ENCODE assay signal across 8 cellular contexts in the genomic region with DNA sequence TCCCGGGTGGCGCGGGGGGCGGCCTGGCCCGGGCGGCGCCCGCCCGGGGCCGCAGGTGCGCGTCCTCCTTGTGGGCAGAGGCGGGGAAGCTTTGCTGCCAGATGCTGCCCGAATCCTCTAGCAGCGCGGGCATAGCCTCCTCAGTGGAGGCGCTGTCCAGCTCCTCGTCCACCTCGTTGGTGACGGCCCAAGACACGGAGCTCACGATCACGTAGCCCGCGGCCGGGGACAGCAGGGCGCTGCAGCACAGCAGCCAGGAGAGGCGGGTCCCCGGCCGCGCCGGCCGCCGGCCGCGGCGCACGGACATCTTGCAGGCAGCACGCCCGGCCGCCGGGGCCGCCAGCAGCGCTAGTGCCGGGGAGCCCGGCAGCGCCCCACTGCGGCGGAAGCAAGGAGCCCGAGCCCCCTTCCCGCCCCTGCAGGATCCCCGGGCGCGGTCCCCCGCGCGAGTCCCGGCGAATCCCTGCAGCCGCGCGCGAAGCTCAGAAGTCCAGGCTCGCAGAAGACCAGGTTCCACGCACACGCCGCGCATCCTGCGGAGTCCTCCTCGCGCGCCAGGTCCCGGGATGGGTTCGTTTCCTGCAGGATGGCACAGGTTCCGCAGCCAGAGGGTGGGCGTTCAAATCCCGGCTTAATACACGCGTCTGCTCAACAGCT. TPM values are rescaled to one million over a fixed set of nuclear protein-coding genes. Genes with fewer than 3 reads are reported as not detected.
DNase-seq lines count a peak whose midpoint lies in the region; ATAC-seq and TF ChIP-seq lines count a peak whose summit lies in the region.

A gene with protein sequence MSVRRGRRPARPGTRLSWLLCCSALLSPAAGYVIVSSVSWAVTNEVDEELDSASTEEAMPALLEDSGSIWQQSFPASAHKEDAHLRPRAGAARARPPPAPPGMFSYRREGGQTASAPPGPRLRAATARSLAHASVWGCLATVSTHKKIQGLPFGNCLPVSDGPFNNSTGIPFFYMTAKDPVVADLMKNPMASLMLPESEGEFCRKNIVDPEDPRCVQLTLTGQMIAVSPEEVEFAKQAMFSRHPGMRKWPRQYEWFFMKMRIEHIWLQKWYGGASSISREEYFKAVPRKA (minus strand): TSS at position 353 of the 657 bp plus-strand sequence. CDS start 46 bp downstream, at position 307.

- peaks cover 81% of the 10 kb centered on the region for H3K27me3 Mint-ChIP-seq in activated naive CD4-positive, alpha-beta T cell treated with anti-CD3 and anti-CD28 coated beads, Interleukin-2, amount 10 ng/mL, durations not matched to agents 7 days and 5 days

- no peak within 1 kb of the TSS for H3K27ac ChIP-seq in GM23248
- H3K27ac ChIP-seq in neutrophil, result no peak within 1 kb of the TSS
- H3K27ac ChIP-seq in suprapubic skin, result no peak within 1 kb of the TSS

- H3K4me1 Mint-ChIP-seq in activated naive CD4-positive, alpha-beta T cell treated with anti-CD3 and anti-CD28 coated beads, Interleukin-2, amount 10 ng/mL, durations not matched to agents 7 days and 5 days, result peaks cover 10% of the 10 kb centered on the region

- H4K20me1 ChIP-seq in GM23248 (ENCODE audit: insufficient read depth), result 0 out of 2 replicates have a peak, but pooled peaks cover 2% of the 10 kb centered on the region

- no peak within 1 kb of the TSS for H3K9ac ChIP-seq in GM23248

- H3K4me3 ChIP-seq in GM23248, result peak within 1 kb of the TSS; percentile 69
- H3K4me3 ChIP-seq in neutrophil (ENCODE audit: low read depth in 1 of 2, low read length in 1 of 2), result peak within 1 kb of the TSS; percentile 59
- peak within 1 kb of the TSS; percentile 63 for H3K4me3 ChIP-seq in suprapubic skin

- peaks cover 12% of the 10 kb centered on the region; the same call in 1 of the 2 replicates for H3F3A ChIP-seq in GM23248 (ENCODE audit: insufficient read depth)

- H2AFZ ChIP-seq in GM23248, result peak within 1 kb of the TSS; percentile 79

- H3K27me3 ChIP-seq in GM23248 (replicated peaks; ENCODE audit: insufficient read depth), result peaks cover 13% of the 10 kb centered on the region
- peaks cover 75% of the 10 kb centered on the region for H3K27me3 ChIP-seq in neutrophil
- peaks cover 45% of the 10 kb centered on the region for H3K27me3 ChIP-seq in suprapubic skin

- TF ChIP-seq EP300 in suprapubic skin (IDR thresholded peaks at IDR 0.05), result no peak

- CTCF ChIA-PET in activated naive CD4-positive, alpha-beta T cell treated with anti-CD3 and anti-CD28 coated beads, Interleukin-2, amount 10 ng/mL, durations not matched to agents 7 days and 5 days (lab: Charles Lee), result interaction anchor here (0.6 to 4.4 kb wide), 10 partner anchors 11 to 116 kb away, joined by 3 to 30 read pairs (median 3); no protein-coding TSS in a partner anchor

- H3K36me3 ChIP-seq in GM23248 (ENCODE audit: low read depth), result no peaks in the 10 kb centered on the region
- no peaks in the 10 kb centered on the region for H3K36me3 ChIP-seq in neutrophil
- no peaks in the 10 kb centered on the region for H3K36me3 ChIP-seq in suprapubic skin

- in situ Hi-C loops in GM23248 (cut with MboI), result no loop called here

- WGBS in GM23248 (ENCODE audit: low coverage in 1 of 2, low lambda C conversion rate in 2 of 2, missing lambda C conversion rate in 2 of 2), 2 experiments, result 1 to 2% methylated on average over 50 to 72 of the region's 79 CpGs
- WGBS in suprapubic skin, result 0% methylated on average over 1 of the region's 79 CpGs

- H3K9me3 ChIP-seq in GM23248 (ENCODE audit: low read depth) (no peaks in the 10 kb centered on the region), neutrophil (no peaks in the 10 kb centered on the region), suprapubic skin (no peaks in the 10 kb centered on the region)

- H3K79me2 ChIP-seq in GM23248 (ENCODE audit: insufficient read depth), result no peaks in the 10 kb centered on the region

- H3K9me3 Mint-ChIP-seq in activated naive CD4-positive, alpha-beta T cell treated with anti-CD3 and anti-CD28 coated beads, Interleukin-2, amount 10 ng/mL, durations not matched to agents 7 days and 5 days, result no peaks in the 10 kb centered on the region

- ATAC-seq in GM19395 (IDR thresholded peaks at IDR 0.05; ENCODE audit: unreplicated experiment), result no peak

- 0 out of 2 replicates have a peak, but pooled peaks cover 4% of the 10 kb centered on the region for H3K4me1 ChIP-seq in GM23248 (ENCODE audit: insufficient read depth)
- peaks cover 15 to 16% of the 10 kb centered on the region in 2 experiments for H3K4me1 ChIP-seq in neutrophil (ENCODE audit: control insufficient read depth in 1 of 2, insufficient read depth in 1 of 2, low read depth in 1 of 2, low read length in 1 of 2)
- peaks cover 19% of the 10 kb centered on the region for H3K4me1 ChIP-seq in suprapubic skin

- H3K36me3 Mint-ChIP-seq in activated naive CD4-positive, alpha-beta T cell treated with anti-CD3 and anti-CD28 coated beads, Interleukin-2, amount 10 ng/mL, durations not matched to agents 7 days and 5 days, result no peaks in the 10 kb centered on the region

- TF ChIP-seq CTCF in neutrophil (IDR thresholded peaks at IDR 0.05), result peak; percentile 52
- peak in 1 of 2 donors; percentile 64 for TF ChIP-seq CTCF in suprapubic skin (IDR thresholded peaks at IDR 0.05)

- H3K4me3 Mint-ChIP-seq in activated naive CD4-positive, alpha-beta T cell treated with anti-CD3 and anti-CD28 coated beads, Interleukin-2, amount 10 ng/mL, durations not matched to agents 7 days and 5 days, result peak within 1 kb of the TSS; percentile 65

- H3K27ac Mint-ChIP-seq in activated naive CD4-positive, alpha-beta T cell treated with anti-CD3 and anti-CD28 coated beads, Interleukin-2, amount 10 ng/mL, durations not matched to agents 7 days and 5 days, result no peak within 1 kb of the TSS

- DNase-seq in A172 (ENCODE audit: low spot score) (peak; percentile 41), GM23248 (peak; percentile 82), RPMI8226 (peak; percentile 43), globus pallidus (ENCODE audit: low spot score) (peak; percentile 74), suprapubic skin (ENCODE audit: low spot score in 2 of 2) (peak; percentile 70 to 79)
- DNase-seq in activated naive CD4-positive, alpha-beta T cell treated with anti-CD3 and anti-CD28 coated beads, Interleukin-2, amount 10 ng/mL, durations not matched to agents 7 days and 5 days, result peak; percentile 77

- H3K9me2 ChIP-seq in GM23248 (ENCODE audit: insufficient read depth), result no peaks in the 10 kb centered on the region

- TF ChIP-seq POLR2A in suprapubic skin (IDR thresholded peaks at IDR 0.05), result no peak

- H3K4me2 ChIP-seq in GM23248 (ENCODE audit: unreplicated experiment), result peak within 1 kb of the TSS; percentile 77

RNA-seq across cellular contexts. Expression of the gene that starts here (rescaled TPM):
- 0.62 and 0.69 TPM in 2 replicates for total RNA-seq in A172 (2014; rRNA removed; shearing (Covaris generic))
- under 0.01 and 0.22 TPM in 2 replicates for total RNA-seq in GM23248 (2014; rRNA removed; shearing (Covaris generic))
- polyA plus RNA-seq in GM23248 (2016; fragmentation: Nextera tagmentation; extraction: Ambion mirVana), result 0.15 TPM in 1 of 2 replicates, not detected in the other
- total RNA-seq in suprapubic skin, result 1 to 10 TPM in 1 of 4 donors, under 1 TPM in 1, not detected in 2; 0.17 to 1.3 TPM

Comparison
In these comparisons a context has a peak if more than half of its experiments do, and no peak if none do; other contexts are left out.
1. Peak in DNase-seq in A172; RNA of the gene not detected or under 1 TPM.
2. Peak in DNase-seq, H3K4me3 ChIP-seq and H3K4me2 ChIP-seq in GM23248; RNA of the gene not detected or under 1 TPM.